In the genomic region with DNA sequence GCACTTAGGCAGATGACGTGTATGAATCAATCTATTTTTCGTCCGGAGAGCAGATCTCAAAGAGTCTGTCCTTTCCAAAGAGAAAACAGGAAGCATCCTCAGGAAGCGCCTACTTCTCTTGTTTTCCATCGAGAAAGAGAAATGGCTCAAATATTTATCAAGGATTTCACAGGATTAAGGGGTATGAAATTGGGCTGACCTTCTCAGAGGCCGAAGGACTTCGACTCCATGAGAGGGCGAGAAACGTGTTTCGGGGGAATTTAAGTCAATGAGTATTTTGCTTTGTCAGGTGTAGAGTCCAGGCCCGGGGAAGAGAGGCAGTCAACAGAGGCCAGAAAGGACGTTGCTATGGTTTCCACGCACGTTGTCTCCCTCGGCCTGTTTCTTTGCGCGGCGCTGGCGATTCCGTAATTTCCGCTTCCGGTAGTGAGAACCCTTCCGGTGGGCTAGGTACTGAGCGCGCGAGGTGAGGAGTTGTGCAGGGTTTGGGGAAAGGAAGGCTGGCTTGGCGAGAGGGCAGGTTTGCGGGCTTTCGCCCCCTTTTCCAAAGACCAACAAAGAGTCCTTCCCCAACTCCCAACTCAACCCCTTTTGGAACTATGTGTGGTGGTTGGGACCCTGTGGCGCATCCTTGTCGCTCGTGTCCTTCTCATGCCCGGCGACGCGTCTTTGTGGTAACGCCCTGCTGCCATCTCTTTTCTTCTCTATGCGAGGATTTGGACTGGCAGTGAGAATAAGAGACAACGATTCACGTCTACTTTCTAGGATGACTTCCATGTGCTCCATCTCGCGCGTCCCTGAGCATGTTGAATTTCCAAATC, we compare ENCODE assay signal across 8 cellular contexts. TPM values are rescaled to one million over a fixed set of nuclear protein-coding genes. Genes with fewer than 3 reads are reported as not detected.
DNase-seq lines count a peak whose midpoint lies in the region; ATAC-seq, FAIRE-seq and TF ChIP-seq lines count a peak whose summit lies in the region.

A gene (plus strand): TSS at position 429 of the 821 bp plus-strand sequence. CDS start 506 bp downstream, outside the sequence.

- TF ChIP-seq CTCF in kidney epithelial cell (IDR thresholded peaks at IDR 0.05; ENCODE audit: insufficient read depth, low read length, poor library complexity, severe bottlenecking) = no peak

- peak; percentile 96 for ATAC-seq in HG03442 (IDR thresholded peaks at IDR 0.05; ENCODE audit: unreplicated experiment)

- H3K4me3 ChIP-seq in kidney epithelial cell (ENCODE audit: low read depth, low read length) = peak within 1 kb of the TSS; percentile 87

- no peaks in the 10 kb centered on the region for H3K36me3 ChIP-seq in kidney epithelial cell (ENCODE audit: control insufficient read depth, insufficient read depth, low read length)

- DNase-seq in Ammon's horn (ENCODE audit: low spot score) = peak; percentile 95
- peak; percentile 88 for DNase-seq in GM19239 (ENCODE audit: insufficient read length, low spot score)
- peak; percentile 68 to 84 for DNase-seq in NCI-H524 (lab: John Stamatoyannopoulos, UW)
- DNase-seq in activated CD4-positive, alpha-beta T cell treated with anti-CD3 and anti-CD28 coated beads for 24 hours (ENCODE audit: low read depth in 2 of 2) = peak; percentile 77 to 79
- DNase-seq in cerebellum (ENCODE audit: low spot score) = peak; percentile 95
- peak; percentile 74 for DNase-seq in kidney epithelial cell (ENCODE audit: low read depth)
- peak; percentile 82 to 84 for DNase-seq in stimulated activated CD4-positive, alpha-beta T cell treated with anti-CD3 and anti-CD28 coated beads, Interleukin-15, amount 100 ng/mL, for 48 hours (ENCODE audit: low read depth in 2 of 2)

- peak; percentile 99 for FAIRE-seq in GM19239 (lab: Jason Lieb, UNC)

- no peaks in the 10 kb centered on the region for H3K27me3 ChIP-seq in kidney epithelial cell (ENCODE audit: control insufficient read depth, insufficient read depth, low read length)

RNA-seq across cellular contexts. Expression of the gene that starts here (rescaled TPM):
- total RNA-seq in cerebellum (33.3 TPM), kidney epithelial cell (56.8 and 66.7 TPM in 2 replicates)

Comparison
In these comparisons a context has a peak if more than half of its experiments do, and no peak if none do; other contexts are left out.
1. Peak in every context shown above with its lines: DNase-seq, ATAC-seq and H3K4me3 ChIP-seq.